ENCODE assay signal across 24 cellular contexts in the genomic region with DNA sequence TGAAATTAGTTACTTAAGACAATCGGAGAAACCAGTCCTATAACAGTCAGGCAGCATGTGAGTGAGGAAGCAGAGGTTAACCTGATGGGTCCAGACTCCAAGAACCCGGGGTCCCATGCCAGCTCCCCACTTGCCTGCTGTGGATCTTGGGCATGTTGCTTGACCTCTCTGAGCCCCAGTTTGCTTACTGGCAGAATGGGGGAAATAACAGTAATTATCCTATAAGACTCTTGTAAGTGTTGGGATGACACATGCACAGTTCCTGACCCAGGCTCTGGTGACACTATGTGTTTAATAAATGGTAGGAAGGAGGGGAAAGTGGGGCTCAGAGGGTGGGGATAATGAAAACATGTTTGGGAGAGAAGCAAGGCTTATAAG. TPM values are rescaled to one million over a fixed set of nuclear protein-coding genes. Genes with fewer than 3 reads are reported as not detected.
DNase-seq lines count a peak whose midpoint lies in the region; ATAC-seq, FAIRE-seq and TF ChIP-seq lines count a peak whose summit lies in the region.
"Had no signal": no experiment of that assay in that cellular context is flagged by ENCODE, and none has a peak within 500 bp of the region (broad histone marks: within the 10 kb centered on the region; RNA-seq: fewer than 3 reads in every experiment).

No MANE protein-coding gene starts in this region.

- H3K18ac ChIP-seq in H1 (ENCODE audit: extremely low read depth, low read length) = peak overlapping the region; percentile 24; the same call in 1 of the 2 replicates

- H2BK15ac ChIP-seq in H1 (ENCODE audit: low read length) = 0 out of 2 replicates have a peak overlapping the region, but pooled peaks have one; percentile 8

- no peak overlapping the region for H2BK20ac ChIP-seq in H1 (ENCODE audit: low read length)

- no peak overlapping the region for H4K91ac ChIP-seq in H1 (replicated peaks; ENCODE audit: insufficient read length, low read length)

- no peak overlapping the region for H3K27ac ChIP-seq in H1 (ENCODE audit: low read depth, low read length)
- no peak overlapping the region for H3K27ac ChIP-seq in vagina
- H3K27ac ChIP-seq: 22Rv1, BLaER1, C4-2B, GM23248 had no signal

- ATAC-seq in natural killer cell treated with Interleukin-12 subunit alpha and Interleukin-12 subunit beta and Interleukin-15 and Interleukin-18, amount 100 ng/mL, for 72 hours = no peak
- ATAC-seq in natural killer cell (no peak), GM18520 (IDR thresholded peaks at IDR 0.05; ENCODE audit: unreplicated experiment) (no peak)
- ATAC-seq: CD8-positive, alpha-beta T cell had no signal

- H3K4me1 ChIP-seq in H1 (replicated peaks in 1 of 4; ENCODE audit: control insufficient read depth in 3 of 4, insufficient read depth in 4 of 4, low read length in 3 of 4) (peaks cover 2 to 10% (median 6%) of the 10 kb centered on the region in 4 experiments; a peak in 6 of 7 replicates), vagina (no peaks in the 10 kb centered on the region)
- H3K4me1 ChIP-seq: BLaER1, Caco-2, HAP-1 had no signal

- H3K79me1 ChIP-seq in H1 (ENCODE audit: low read depth, low read length) = no peaks in the 10 kb centered on the region

- no peak overlapping the region for H2BK12ac ChIP-seq in H1 (ENCODE audit: low read depth, low read length)

- no peak overlapping the region for H4K5ac ChIP-seq in H1 (ENCODE audit: insufficient read length, low read depth, low read length)

- DNase-seq in natural killer cell treated with Interleukin-12 subunit alpha and Interleukin-12 subunit beta and Interleukin-15 and Interleukin-18, amount 100 ng/mL, for 72 hours (ENCODE audit: low spot score) = no peak
- no peak for DNase-seq in natural killer cell
- no peak for DNase-seq in H1 (ENCODE audit: low read depth in 1 of 2, low spot score in 2 of 2)
- peak; percentile 37 to 64 for DNase-seq in vagina (ENCODE audit: extremely low spot score in 2 of 2)
- no peak for DNase-seq in NCI-H526 treated with DMSO at 0.1 percent for 48 hours (lab: John Stamatoyannopoulos, UW)
- DNase-seq: Caco-2; CD4-positive, CD25-positive, alpha-beta regulatory T cell; CD8-positive, alpha-beta T cell; DMS153; DND-41; GM23248; HFFc6 had no signal

- no peak overlapping the region for H3K4ac ChIP-seq in H1 (replicated peaks; ENCODE audit: insufficient read length, low read depth, low read length)

- no peaks in the 10 kb centered on the region for H3K79me2 ChIP-seq in H1 (ENCODE audit: control insufficient read depth in 1 of 2, insufficient read depth in 2 of 2, low read length in 2 of 2)

- TF ChIP-seq CTCF in natural killer cell (IDR thresholded peaks at IDR 0.05) (no peak), H1 (IDR thresholded peaks at IDR 0.05; ENCODE audit: control extremely low read depth in 1 of 3, insufficient read depth in 1 of 3, low read depth in 1 of 3, low read length in 3 of 3) (no peak), vagina (IDR thresholded peaks at IDR 0.05) (no peak)

- H3K36me3 Mint-ChIP-seq in natural killer cell treated with Interleukin-12 subunit alpha and Interleukin-12 subunit beta and Interleukin-15 and Interleukin-18, amount 100 ng/mL, for 72 hours = no peaks in the 10 kb centered on the region
- no peaks in the 10 kb centered on the region for H3K36me3 Mint-ChIP-seq in natural killer cell
- H3K36me3 Mint-ChIP-seq: CD4-positive, CD25-positive, alpha-beta regulatory T cell; CD8-positive, alpha-beta T cell had no signal

- no peaks in the 10 kb centered on the region for H3K9me3 Mint-ChIP-seq in natural killer cell treated with Interleukin-12 subunit alpha and Interleukin-12 subunit beta and Interleukin-15 and Interleukin-18, amount 100 ng/mL, for 72 hours
- H3K9me3 Mint-ChIP-seq in natural killer cell = no peaks in the 10 kb centered on the region
- H3K9me3 Mint-ChIP-seq: CD8-positive, alpha-beta T cell had no signal

- H3K27ac Mint-ChIP-seq in natural killer cell treated with Interleukin-12 subunit alpha and Interleukin-12 subunit beta and Interleukin-15 and Interleukin-18, amount 100 ng/mL, for 72 hours = peak overlapping the region in 1 of 2 donors; percentile 2
- peak overlapping the region in 1 of 2 donors; percentile 75 for H3K27ac Mint-ChIP-seq in natural killer cell
- H3K27ac Mint-ChIP-seq: B cell; CD8-positive, alpha-beta T cell; HFFc6 had no signal

- H3K4me3 ChIP-seq in H1 (ENCODE audit: extremely low read depth in 1 of 4, insufficient read depth in 2 of 4, low read depth in 3 of 4, low read length in 4 of 4) = no peak overlapping the region
- H3K4me3 ChIP-seq in vagina = no peak overlapping the region
- H3K4me3 ChIP-seq: BLaER1, GM23248, HAP-1 had no signal

- intact Hi-C loops in natural killer cell (cut with micrococcal nuclease) (no loop called here), vagina (cut with DNase I) (no loop called here)

- no peaks in the 10 kb centered on the region for H4K20me1 ChIP-seq in H1 (replicated peaks in 1 of 2; ENCODE audit: control insufficient read depth in 1 of 2, insufficient read depth in 2 of 2, low read length in 2 of 2)
- H4K20me1 ChIP-seq: BLaER1 had no signal

- 91% methylated on average over 2 of the region's 2 CpGs; no CpG with 5 or more reads in 1 of the 2 experiments for WGBS in H1 (ENCODE audit: extremely low coverage in 1 of 2, insufficient coverage in 1 of 2, insufficient read length in 1 of 2, insufficient replicate concordance in 2 of 2, low coverage in 1 of 2, low lambda C conversion rate in 2 of 2, missing lambda C conversion rate in 1 of 2), 2 experiments

- peak overlapping the region in 1 of 2 experiments; percentile 55; a peak in 1 of 4 replicates for H3K4me2 ChIP-seq in H1 (ENCODE audit: insufficient read depth in 1 of 2, low read depth in 2 of 2, low read length in 2 of 2)
- H3K4me2 ChIP-seq: BLaER1 had no signal

- peaks cover 0 to 5% (median 0%) of the 10 kb centered on the region in 4 experiments; a peak in 3 of 7 replicates for H3K27me3 ChIP-seq in H1 (replicated peaks in 1 of 4; ENCODE audit: control insufficient read depth in 3 of 4, extremely low read depth in 1 of 4, insufficient read depth in 3 of 4, low read length in 3 of 4)
- no peaks in the 10 kb centered on the region for H3K27me3 ChIP-seq in vagina
- H3K27me3 ChIP-seq: BLaER1 had no signal

- H2BK120ac ChIP-seq in H1 (replicated peaks; ENCODE audit: low read depth, low read length) = no peak overlapping the region

- POLR2A ChIA-PET in H1 (lab: Charles Lee; ENCODE audit: partially characterized antibody) = interaction anchor here (0.9 to 1.7 kb wide), 2 partner anchors 31 to 38 kb away, joined by 3 to 4 read pairs; no protein-coding TSS in a partner anchor

- H3K36me3 ChIP-seq in H1 (ENCODE audit: control insufficient read depth in 2 of 4, insufficient read depth in 4 of 4, low read length in 3 of 4) = no peaks in the 10 kb centered on the region
- no peaks in the 10 kb centered on the region for H3K36me3 ChIP-seq in vagina
- H3K36me3 ChIP-seq: BLaER1, HAP-1 had no signal

- H3K9ac ChIP-seq in H1 (replicated peaks in 1 of 4; ENCODE audit: extremely low read depth in 1 of 4, low read depth in 3 of 4, low read length in 3 of 4) = no peak overlapping the region
- H3K9ac ChIP-seq: BLaER1, GM23248 had no signal

- no peak overlapping the region for H3K23ac ChIP-seq in H1 (ENCODE audit: insufficient read length)

- no peaks in the 10 kb centered on the region for H3K9me3 ChIP-seq in H1 (ENCODE audit: insufficient read depth in 2 of 2, low read depth in 1 of 2, low read length in 1 of 2)
- H3K9me3 ChIP-seq in vagina = no peaks in the 10 kb centered on the region
- H3K9me3 ChIP-seq: BLaER1, Caco-2, HAP-1 had no signal

- H3K14ac ChIP-seq in H1 (ENCODE audit: insufficient read length) = no peak overlapping the region

- CTCF ChIA-PET in H1 (lab: Charles Lee; ENCODE audit: partially characterized antibody) = interaction anchor here (1.3 to 2.3 kb wide), 5 partner anchors 9 to 38 kb away, joined by 3 to 11 read pairs (median 4); no protein-coding TSS in a partner anchor

- no peak for TF ChIP-seq RAD21 in H1 (IDR thresholded peaks at IDR 0.05 in 1 of 2, conservative IDR thresholded peaks at IDR 0.05 in 1 of 2; ENCODE audit: low read depth in 2 of 2, low read length in 2 of 2)

- H3K4me1 Mint-ChIP-seq in natural killer cell treated with Interleukin-12 subunit alpha and Interleukin-12 subunit beta and Interleukin-15 and Interleukin-18, amount 100 ng/mL, for 72 hours (ENCODE audit: low read depth in 2 of 2) = peaks cover 18 to 19% of the 10 kb centered on the region in 2 donors
- H3K4me1 Mint-ChIP-seq in natural killer cell = peaks cover 16 to 24% of the 10 kb centered on the region in 2 donors
- H3K4me1 Mint-ChIP-seq: B cell; CD4-positive, CD25-positive, alpha-beta regulatory T cell had no signal

- TF ChIP-seq POLR2A in H1 (IDR thresholded peaks at IDR 0.05; ENCODE audit: control extremely low read depth in 1 of 2, low read depth in 2 of 2, low read length in 2 of 2) = no peak
- TF ChIP-seq POLR2A in vagina (IDR thresholded peaks at IDR 0.05) = no peak

- no peaks in the 10 kb centered on the region; the same call in 1 of the 2 replicates for H3K23me2 ChIP-seq in H1 (ENCODE audit: low read depth, low read length)

- H2BK5ac ChIP-seq in H1 (ENCODE audit: low read depth, low read length) = no peak overlapping the region

- H2AFZ ChIP-seq in H1 (ENCODE audit: low read length) = no peak overlapping the region
- H2AFZ ChIP-seq: GM23248 had no signal

- FAIRE-seq in H1 (lab: Jason Lieb, UNC) = no peak
- FAIRE-seq: A204.1, G401.6, GM12892, GM19239, H54 had no signal

- peaks cover 7 to 11% of the 10 kb centered on the region in 2 donors for H3K27me3 Mint-ChIP-seq in natural killer cell treated with Interleukin-12 subunit alpha and Interleukin-12 subunit beta and Interleukin-15 and Interleukin-18, amount 100 ng/mL, for 72 hours
- peaks cover 0 to 20% of the 10 kb centered on the region in 2 donors for H3K27me3 Mint-ChIP-seq in natural killer cell (ENCODE audit: low read depth in 2 of 2)

- H4K8ac ChIP-seq in H1 (ENCODE audit: extremely low read depth, insufficient read depth, low read length) = no peak overlapping the region

- no peak for TF ChIP-seq EP300 in H1 (IDR thresholded peaks at IDR 0.05; ENCODE audit: borderline replicate concordance in 1 of 2, low read depth in 2 of 2, low read length in 2 of 2)

- H3K4me3 Mint-ChIP-seq in natural killer cell treated with Interleukin-12 subunit alpha and Interleukin-12 subunit beta and Interleukin-15 and Interleukin-18, amount 100 ng/mL, for 72 hours = peak overlapping the region; percentile 49
- no peak overlapping the region for H3K4me3 Mint-ChIP-seq in natural killer cell
- H3K4me3 Mint-ChIP-seq: B cell; CD4-positive, CD25-positive, alpha-beta regulatory T cell; CD8-positive, alpha-beta T cell; HFFc6 had no signal

- H2AK5ac ChIP-seq in H1 (ENCODE audit: low read depth, low read length) = no peak overlapping the region

- no peak overlapping the region for H3K56ac ChIP-seq in H1 (replicated peaks; ENCODE audit: insufficient read length, low read depth, low read length)

RNA-seq across cellular contexts. Expression of gene RPH3A, which starts 56.8 kb away (rescaled TPM):
- total RNA-seq in natural killer cell treated with Interleukin-12 subunit alpha and Interleukin-12 subunit beta and Interleukin-15 and Interleukin-18, amount 100 ng/mL, for 72 hours = not detected
- total RNA-seq in natural killer cell (under 1 TPM; 0.12 to 0.38 (median 0.25) TPM), vagina (3.4 TPM)
- not detected in 2 replicates for total RNA-seq in H1 (2021; fragmentation: NEBNext Ultra II Directional; extraction: Animal tissue kit (Norgen Biotek cat#: 25700))
- polyA plus RNA-seq in H1 (2011; rRNA removed) = 0.02 TPM in 1 of 2 replicates, not detected in the other
- 0.06 TPM for polyA plus RNA-seq in H1 (2011; cell fraction: cytosol; rRNA removed)
- 0.04 TPM for polyA plus RNA-seq in H1 (2011; cell fraction: nucleus; rRNA removed)
- 0.04 to 0.16 TPM (median 0.07 TPM) in 3 of 4 replicates, not detected in the other for polyA plus RNA-seq in H1 (2012, experiment 1 of 2)
- polyA plus RNA-seq in H1 (2012, experiment 2 of 2) = not detected
- polyA plus RNA-seq in H1 (2013, experiment 1 of 2) = 0.06 TPM
- 0.04 TPM for polyA plus RNA-seq in H1 (2013, experiment 2 of 2)
- not detected in 2 replicates for polyA minus RNA-seq in H1 (2011; rRNA and poly(A)+ RNA removed)
- polyA minus RNA-seq in H1 (2011; cell fraction: cytosol; rRNA and poly(A)+ RNA removed) = not detected
- polyA minus RNA-seq in H1 (2011; cell fraction: nucleus; rRNA and poly(A)+ RNA removed) = not detected
- total RNA-seq: B cell; Caco-2; CD4-positive, CD25-positive, alpha-beta regulatory T cell; CD8-positive, alpha-beta T cell; GM23248; HFFc6 had no signal
- polyA plus RNA-seq: AG04450; CD4-positive, CD25-positive, alpha-beta regulatory T cell; GM23248 had no signal

RNA-seq across cellular contexts. Expression of gene OAS1, which starts 58.4 kb away (rescaled TPM):
- total RNA-seq in natural killer cell treated with Interleukin-12 subunit alpha and Interleukin-12 subunit beta and Interleukin-15 and Interleukin-18, amount 100 ng/mL, for 72 hours = 1 to 10 TPM; 2.8 to 4.7 TPM
- total RNA-seq in natural killer cell (10 to 100 TPM; 12.4 to 21.1 (median 16.5) TPM), vagina (30.9 TPM)
- total RNA-seq in H1 (2021; fragmentation: NEBNext Ultra II Directional; extraction: Animal tissue kit (Norgen Biotek cat#: 25700)) = not detected in 2 replicates
- polyA plus RNA-seq in H1 (2011; rRNA removed) = 0.13 and 0.23 TPM in 2 replicates
- 0.10 TPM for polyA plus RNA-seq in H1 (2011; cell fraction: cytosol; rRNA removed)
- 0.06 TPM for polyA plus RNA-seq in H1 (2011; cell fraction: nucleus; rRNA removed)
- polyA plus RNA-seq in H1 (2012, experiment 1 of 2) = 0.26 to 0.72 TPM (median 0.36 TPM) in 3 of 4 replicates, not detected in the other
- 0.17 TPM for polyA plus RNA-seq in H1 (2012, experiment 2 of 2)
- not detected for polyA plus RNA-seq in H1 (2013, experiment 1 of 2)
- polyA plus RNA-seq in H1 (2013, experiment 2 of 2) = not detected
- polyA minus RNA-seq in H1 (2011; rRNA and poly(A)+ RNA removed) = not detected in 2 replicates
- not detected for polyA minus RNA-seq in H1 (2011; cell fraction: cytosol; rRNA and poly(A)+ RNA removed)
- polyA minus RNA-seq in H1 (2011; cell fraction: nucleus; rRNA and poly(A)+ RNA removed) = not detected
- total RNA-seq: GM23248, HFFc6 had no signal

Comparison
In these comparisons a context has a peak if more than half of its experiments do, and no peak if none do; other contexts are left out.
1. DNase-seq: peak in vagina (2 of 2); none in natural killer cell treated with Interleukin-12 subunit alpha and Interleukin-12 subunit beta and Interleukin-15 and Interleukin-18, amount 100 ng/mL, for 72 hours (single experiment), natural killer cell (single experiment), H1 (0 of 2) and NCI-H526 treated with DMSO at 0.1 percent for 48 hours (single experiment).